19 cellular contexts compared by ENCODE assay signal in genomic region chr1:150127868-150128267, GRCh38. TPM values are rescaled to one million over a fixed set of nuclear protein-coding genes. Genes with fewer than 3 reads are reported as not detected.
A peak's percentile ranks its signal among the peaks of the same experiment; 100 is the strongest.
DNase-seq lines count a peak whose midpoint lies in the region; ATAC-seq and TF ChIP-seq lines count a peak whose summit lies in the region.
"Had no signal": no experiment of that assay in that cellular context is flagged by ENCODE, and none has a peak within 500 bp of the region (broad histone marks: within the 10 kb centered on the region; RNA-seq: fewer than 3 reads in every experiment).

No MANE protein-coding gene starts in this region.

- H3K79me2 ChIP-seq in HCT116 (ENCODE audit: insufficient read depth, low read length), result no peaks in the 10 kb centered on the region

- peaks cover 11 to 21% of the 10 kb centered on the region in 2 experiments for H3K4me1 ChIP-seq in HCT116 (ENCODE audit: control insufficient read depth in 1 of 2, insufficient read depth in 2 of 2, low read length in 2 of 2)
- no peaks in the 10 kb centered on the region for H3K4me1 ChIP-seq in SJCRH30
- H3K4me1 ChIP-seq: colonic mucosa, heart left ventricle, left lung, sigmoid colon had no signal

- RAD21 ChIA-PET in HCT116 (lab: Charles Lee; ENCODE audit: low non-redundant PET in 1 of 2, low total read pairs in 2 of 2, uncharacterized antibody in 2 of 2, unreplicated experiment in 2 of 2), result no interaction called here

- H3K4me3 Mint-ChIP-seq in activated CD8-positive, alpha-beta T cell treated with anti-CD3 and anti-CD28 coated beads for 36 hours, result no peak overlapping the region
- H3K4me3 Mint-ChIP-seq in activated CD8-positive, alpha-beta T cell treated with anti-CD3 and anti-CD28 coated beads, Interleukin-2, amount 10 ng/mL, durations not matched to agents 7 days and 5 days, result no peak overlapping the region
- no peak overlapping the region for H3K4me3 Mint-ChIP-seq in activated T-helper 1 cell treated with anti-CD3 and anti-CD28 coated beads, Interleukin-12 subunit alpha, Interleukin-12 subunit beta, Interleukin-2, Interleukin-4 antibody, amounts not matched to agents 30 ng/mL and 10 ng/mL and 1 ng/mL, durations not matched to agents 14 hours and 24 hours and 36 hours
- H3K4me3 Mint-ChIP-seq: brain; CD8-positive, alpha-beta T cell; nephron progenitor cell had no signal

- H3K4me1 Mint-ChIP-seq in activated CD8-positive, alpha-beta T cell treated with anti-CD3 and anti-CD28 coated beads for 36 hours (ENCODE audit: low read depth), result peaks cover 8% of the 10 kb centered on the region
- no peaks in the 10 kb centered on the region for H3K4me1 Mint-ChIP-seq in activated CD8-positive, alpha-beta T cell treated with anti-CD3 and anti-CD28 coated beads, Interleukin-2, amount 10 ng/mL, durations not matched to agents 7 days and 5 days (ENCODE audit: low read depth)
- H3K4me1 Mint-ChIP-seq in activated T-helper 1 cell treated with anti-CD3 and anti-CD28 coated beads, Interleukin-12 subunit alpha, Interleukin-12 subunit beta, Interleukin-2, Interleukin-4 antibody, amounts not matched to agents 30 ng/mL and 10 ng/mL and 1 ng/mL, durations not matched to agents 14 hours and 24 hours and 36 hours (ENCODE audit: low read depth), result peaks cover 4% of the 10 kb centered on the region
- H3K4me1 Mint-ChIP-seq: brain, nephron progenitor cell had no signal

- H3K9ac ChIP-seq in HCT116 (ENCODE audit: low read length), result no peak overlapping the region

- TF ChIP-seq CTCF in activated CD8-positive, alpha-beta T cell treated with anti-CD3 and anti-CD28 coated beads for 36 hours (IDR thresholded peaks at IDR 0.05), result no peak
- TF ChIP-seq CTCF in HCT116 (IDR thresholded peaks at IDR 0.05 in 2 of 3, conservative IDR thresholded peaks at IDR 0.05 in 1 of 3; ENCODE audit: borderline replicate concordance in 1 of 3, insufficient read depth in 1 of 3, low read depth in 2 of 3, low read length in 2 of 3), result no peak

- H3K27me3 ChIP-seq in HCT116 (ENCODE audit: insufficient read depth, low read length) (no peaks in the 10 kb centered on the region), SJCRH30 (no peaks in the 10 kb centered on the region)
- H3K27me3 ChIP-seq: colonic mucosa, heart left ventricle, left lung, sigmoid colon had no signal

- no peak overlapping the region for H3K27ac ChIP-seq in HCT116 (ENCODE audit: low read depth, low read length)
- no peak overlapping the region for H3K27ac ChIP-seq in SJCRH30
- H3K27ac ChIP-seq: colonic mucosa, heart left ventricle, left lung, sigmoid colon had no signal

- H3K36me3 ChIP-seq in HCT116 (ENCODE audit: control insufficient read depth in 1 of 2, insufficient read depth in 2 of 2, low read length in 2 of 2), result no peaks in the 10 kb centered on the region
- peaks cover 3% of the 10 kb centered on the region; the same call in 1 of the 2 replicates for H3K36me3 ChIP-seq in SJCRH30
- H3K36me3 ChIP-seq: colonic mucosa, left lung had no signal

- BruUV-seq in HCT116 (replicated peaks; lab: Mats Ljungman, UMichigan), result no TSS peak

- H3K36me3 Mint-ChIP-seq in activated CD8-positive, alpha-beta T cell treated with anti-CD3 and anti-CD28 coated beads for 36 hours (ENCODE audit: low read depth), result peaks cover 3% of the 10 kb centered on the region
- H3K36me3 Mint-ChIP-seq in activated CD8-positive, alpha-beta T cell treated with anti-CD3 and anti-CD28 coated beads, Interleukin-2, amount 10 ng/mL, durations not matched to agents 7 days and 5 days (ENCODE audit: low read depth), result peaks cover 11% of the 10 kb centered on the region
- H3K36me3 Mint-ChIP-seq in activated T-helper 1 cell treated with anti-CD3 and anti-CD28 coated beads, Interleukin-12 subunit alpha, Interleukin-12 subunit beta, Interleukin-2, Interleukin-4 antibody, amounts not matched to agents 30 ng/mL and 10 ng/mL and 1 ng/mL, durations not matched to agents 14 hours and 24 hours and 36 hours (ENCODE audit: low read depth), result no peaks in the 10 kb centered on the region

- no peak for TF ChIP-seq RAD21 in HCT116 (IDR thresholded peaks at IDR 0.05; ENCODE audit: low read depth)

- H3K9me3 ChIP-seq in HCT116 (ENCODE audit: control insufficient read depth in 1 of 2, insufficient read depth in 1 of 2, low read depth in 1 of 2, low read length in 2 of 2) (no peaks in the 10 kb centered on the region), SJCRH30 (replicated peaks) (no peaks in the 10 kb centered on the region)
- H3K9me3 ChIP-seq: colonic mucosa, heart left ventricle, left lung, sigmoid colon had no signal

- DNase-seq in activated CD8-positive, alpha-beta T cell treated with anti-CD3 and anti-CD28 coated beads for 36 hours, result peak; percentile 60
- DNase-seq in activated CD8-positive, alpha-beta T cell treated with anti-CD3 and anti-CD28 coated beads, Interleukin-2, amount 10 ng/mL, durations not matched to agents 7 days and 5 days, result no peak
- DNase-seq in HCT116 (ENCODE audit: low read depth, low spot score) (no peak), NCI-H2029 (lab: John Stamatoyannopoulos, UW) (no peak), SJCRH30 (no peak)
- peak; percentile 50 for DNase-seq in activated naive CD4-positive, alpha-beta T cell treated with anti-CD3 and anti-CD28 coated beads, Interleukin-2, amount 50 U/mL, for 16 hours
- DNase-seq in stimulated activated CD4-positive, alpha-beta T cell treated with anti-CD3 and anti-CD28 coated beads, Interleukin-4, amount 100 ng/mL, for 24 hours, result peak; percentile 53
- no peak for DNase-seq in activated T-helper 1 cell treated with anti-CD3 and anti-CD28 coated beads, Interleukin-12 subunit alpha, Interleukin-12 subunit beta, Interleukin-2, Interleukin-4 antibody, amounts not matched to agents 30 ng/mL and 10 ng/mL and 1 ng/mL, durations not matched to agents 14 hours and 24 hours and 36 hours (ENCODE audit: low spot score)
- DNase-seq: CD8-positive, alpha-beta T cell; colonic mucosa; DND-41; heart left ventricle; left lung; midbrain; NCI-H1930; NCI-H510A; nephron progenitor cell; sigmoid colon had no signal

- intact Hi-C loops in activated CD8-positive, alpha-beta T cell treated with anti-CD3 and anti-CD28 coated beads for 36 hours (cut with micrococcal nuclease), result no loop called here
- intact Hi-C loops in HCT116 (cut with micrococcal nuclease), result no loop called here
- intact Hi-C loops in activated T-helper 1 cell treated with anti-CD3 and anti-CD28 coated beads, Interleukin-12 subunit alpha, Interleukin-12 subunit beta, Interleukin-2, Interleukin-4 antibody, amounts not matched to agents 30 ng/mL and 10 ng/mL and 1 ng/mL, durations not matched to agents 14 hours and 24 hours and 36 hours (cut with micrococcal nuclease), result no loop called here

- TF ChIP-seq POLR2A in HCT116 (IDR thresholded peaks at IDR 0.05; ENCODE audit: borderline replicate concordance, extremely low read depth, insufficient read depth, insufficient read length), result no peak

- H2AFZ ChIP-seq in HCT116 (ENCODE audit: low read depth, low read length, poor library complexity, severe bottlenecking), result no peak overlapping the region

- H4K20me1 ChIP-seq in HCT116 (ENCODE audit: insufficient read depth), result no peaks in the 10 kb centered on the region

- H3K9me3 Mint-ChIP-seq in activated CD8-positive, alpha-beta T cell treated with anti-CD3 and anti-CD28 coated beads for 36 hours, result no peaks in the 10 kb centered on the region
- no peaks in the 10 kb centered on the region for H3K9me3 Mint-ChIP-seq in activated CD8-positive, alpha-beta T cell treated with anti-CD3 and anti-CD28 coated beads, Interleukin-2, amount 10 ng/mL, durations not matched to agents 7 days and 5 days (ENCODE audit: insufficient read depth)
- no peaks in the 10 kb centered on the region for H3K9me3 Mint-ChIP-seq in activated T-helper 1 cell treated with anti-CD3 and anti-CD28 coated beads, Interleukin-12 subunit alpha, Interleukin-12 subunit beta, Interleukin-2, Interleukin-4 antibody, amounts not matched to agents 30 ng/mL and 10 ng/mL and 1 ng/mL, durations not matched to agents 14 hours and 24 hours and 36 hours
- H3K9me3 Mint-ChIP-seq: brain; CD8-positive, alpha-beta T cell; nephron progenitor cell had no signal

- CTCF ChIA-PET in activated CD8-positive, alpha-beta T cell treated with anti-CD3 and anti-CD28 coated beads for 36 hours (lab: Charles Lee), result interaction anchor here (0.6 to 1.4 kb wide), 5 partner anchors 13 to 166 kb away, joined by 3 to 4 read pairs (median 3); no protein-coding TSS in a partner anchor
- CTCF ChIA-PET in activated CD8-positive, alpha-beta T cell treated with anti-CD3 and anti-CD28 coated beads, Interleukin-2, amount 10 ng/mL, durations not matched to agents 7 days and 5 days (lab: Charles Lee), result interaction anchor here (0.6 to 3.3 kb wide), 6 partner anchors 19 to 67 kb away, joined by 3 to 12 read pairs (median 4); no protein-coding TSS in a partner anchor
- CTCF ChIA-PET in HCT116 (lab: Charles Lee), result interaction anchor here (2.7 kb wide), 1 partner anchor 59 kb away, joined by 6 read pairs; no protein-coding TSS in a partner anchor

- no peaks in the 10 kb centered on the region for H3K9me2 ChIP-seq in HCT116 (ENCODE audit: insufficient read depth)

- peak; percentile 60 for ATAC-seq in activated CD8-positive, alpha-beta T cell treated with anti-CD3 and anti-CD28 coated beads for 36 hours
- ATAC-seq in activated CD8-positive, alpha-beta T cell treated with anti-CD3 and anti-CD28 coated beads, Interleukin-2, amount 10 ng/mL, durations not matched to agents 7 days and 5 days, result no peak
- ATAC-seq in HCT116, result no peak
- ATAC-seq: CD8-positive, alpha-beta T cell; heart left ventricle had no signal

- H3K4me3 ChIP-seq in HCT116 (replicated peaks in 1 of 2; ENCODE audit: low read depth in 1 of 2, low read length in 2 of 2) (no peak overlapping the region), SJCRH30 (no peak overlapping the region)
- H3K4me3 ChIP-seq: colonic mucosa, heart left ventricle, left lung, sigmoid colon had no signal

- H3K27ac Mint-ChIP-seq in activated CD8-positive, alpha-beta T cell treated with anti-CD3 and anti-CD28 coated beads for 36 hours, result peak overlapping the region; percentile 60
- no peak overlapping the region for H3K27ac Mint-ChIP-seq in activated CD8-positive, alpha-beta T cell treated with anti-CD3 and anti-CD28 coated beads, Interleukin-2, amount 10 ng/mL, durations not matched to agents 7 days and 5 days
- H3K27ac Mint-ChIP-seq in activated T-helper 1 cell treated with anti-CD3 and anti-CD28 coated beads, Interleukin-12 subunit alpha, Interleukin-12 subunit beta, Interleukin-2, Interleukin-4 antibody, amounts not matched to agents 30 ng/mL and 10 ng/mL and 1 ng/mL, durations not matched to agents 14 hours and 24 hours and 36 hours, result no peak overlapping the region
- H3K27ac Mint-ChIP-seq: brain; CD8-positive, alpha-beta T cell had no signal

- H3K4me2 ChIP-seq in HCT116 (ENCODE audit: low read length), result peak overlapping the region; percentile 48

- H3K27me3 Mint-ChIP-seq in activated CD8-positive, alpha-beta T cell treated with anti-CD3 and anti-CD28 coated beads for 36 hours, result no peaks in the 10 kb centered on the region
- H3K27me3 Mint-ChIP-seq in activated CD8-positive, alpha-beta T cell treated with anti-CD3 and anti-CD28 coated beads, Interleukin-2, amount 10 ng/mL, durations not matched to agents 7 days and 5 days (ENCODE audit: low read depth), result no peaks in the 10 kb centered on the region
- no peaks in the 10 kb centered on the region for H3K27me3 Mint-ChIP-seq in activated T-helper 1 cell treated with anti-CD3 and anti-CD28 coated beads, Interleukin-12 subunit alpha, Interleukin-12 subunit beta, Interleukin-2, Interleukin-4 antibody, amounts not matched to agents 30 ng/mL and 10 ng/mL and 1 ng/mL, durations not matched to agents 14 hours and 24 hours and 36 hours (ENCODE audit: insufficient read depth)
- H3K27me3 Mint-ChIP-seq: brain had no signal

- POLR2A ChIA-PET in activated CD8-positive, alpha-beta T cell treated with anti-CD3 and anti-CD28 coated beads for 36 hours (lab: Charles Lee), result interaction anchor here (1.0 to 1.5 kb wide), 3 partner anchors 10 to 20 kb away, joined by 3 read pairs; no protein-coding TSS in a partner anchor
- POLR2A ChIA-PET in activated CD8-positive, alpha-beta T cell treated with anti-CD3 and anti-CD28 coated beads, Interleukin-2, amount 10 ng/mL, durations not matched to agents 7 days and 5 days (lab: Charles Lee), result no interaction called here
- POLR2A ChIA-PET in HCT116 (lab: Charles Lee), result no interaction called here

RNA-seq across cellular contexts. Expression of gene PLEKHO1, which starts 21.8 kb away (rescaled TPM):
- 10 to 100 TPM; 18.2 to 19.0 TPM for total RNA-seq in activated CD8-positive, alpha-beta T cell treated with anti-CD3 and anti-CD28 coated beads for 36 hours
- total RNA-seq in activated CD8-positive, alpha-beta T cell treated with anti-CD3 and anti-CD28 coated beads, Interleukin-2, amount 10 ng/mL, durations not matched to agents 7 days and 5 days, result 100 to 1,000 TPM; 138 to 154 TPM
- total RNA-seq in HCT116 (2021; ENCODE audit: unreplicated experiment), result 6.9 TPM
- polyA plus RNA-seq in HCT116 (2012), result 3.4 and 4.3 TPM in 2 replicates
- total RNA-seq in activated T-helper 1 cell treated with anti-CD3 and anti-CD28 coated beads, Interleukin-12 subunit alpha, Interleukin-12 subunit beta, Interleukin-2, Interleukin-4 antibody, amounts not matched to agents 30 ng/mL and 10 ng/mL and 1 ng/mL, durations not matched to agents 14 hours and 24 hours and 36 hours, result 27.1 and 35.4 TPM in 2 replicates
- total RNA-seq in SJCRH30 (2014; rRNA removed; shearing (Covaris generic)), result 50.0 and 54.4 TPM in 2 replicates

Comparison
In these comparisons a context has a peak if more than half of its experiments do, and no peak if none do; other contexts are left out.
1. DNase-seq: peak in activated CD8-positive, alpha-beta T cell treated with anti-CD3 and anti-CD28 coated beads for 36 hours (single experiment), activated naive CD4-positive, alpha-beta T cell treated with anti-CD3 and anti-CD28 coated beads, Interleukin-2, amount 50 U/mL, for 16 hours (single experiment) and stimulated activated CD4-positive, alpha-beta T cell treated with anti-CD3 and anti-CD28 coated beads, Interleukin-4, amount 100 ng/mL, for 24 hours (single experiment); none in activated CD8-positive, alpha-beta T cell treated with anti-CD3 and anti-CD28 coated beads, Interleukin-2, amount 10 ng/mL, durations not matched to agents 7 days and 5 days (single experiment), HCT116 (single experiment), activated T-helper 1 cell treated with anti-CD3 and anti-CD28 coated beads, Interleukin-12 subunit alpha, Interleukin-12 subunit beta, Interleukin-2, Interleukin-4 antibody, amounts not matched to agents 30 ng/mL and 10 ng/mL and 1 ng/mL, durations not matched to agents 14 hours and 24 hours and 36 hours (single experiment), NCI-H2029 (single experiment) and SJCRH30 (0 of 2).